9 cellular contexts compared by ENCODE assay signal in genomic region chr9:79256691-79257213, GRCh38.
DNase-seq lines count a peak whose midpoint lies in the region; ATAC-seq, FAIRE-seq and TF ChIP-seq lines count a peak whose summit lies in the region.
"Had no signal": no experiment of that assay in that cellular context is flagged by ENCODE, and none has a peak within 500 bp of the region (broad histone marks: within the 10 kb centered on the region; RNA-seq: fewer than 3 reads in every experiment).

No MANE protein-coding gene starts in this region.

- H2BK120ac ChIP-seq in IMR-90 (ENCODE audit: low read depth, low read length): no peak overlapping the region

- no peak overlapping the region for H4K8ac ChIP-seq in IMR-90 (ENCODE audit: low read depth in 2 of 2, low read length in 2 of 2)

- no peak overlapping the region for H3K4me3 Mint-ChIP-seq in immature natural killer cell

- H2BK20ac ChIP-seq in IMR-90 (ENCODE audit: low read depth, low read length): no peak overlapping the region

- H3K9me3 ChIP-seq in IMR-90 (ENCODE audit: control insufficient read depth, insufficient read depth, low read length): no peaks in the 10 kb centered on the region
- H3K9me3 ChIP-seq in thyroid gland: no peaks in the 10 kb centered on the region
- H3K9me3 ChIP-seq in HepG2 (ENCODE audit: low read length): no peaks in the 10 kb centered on the region

- TF ChIP-seq POLR2A in IMR-90 (IDR thresholded peaks at IDR 0.05; ENCODE audit: low read depth, low read length): no peak
- TF ChIP-seq POLR2A in thyroid gland (IDR thresholded peaks at IDR 0.05): no peak
- no peak for TF ChIP-seq POLR2A in HepG2 (IDR thresholded peaks at IDR 0.05; ENCODE audit: insufficient read depth in 1 of 2, low read depth in 2 of 2, low read length in 2 of 2)

- H2AK5ac ChIP-seq in IMR-90 (ENCODE audit: low read depth, low read length): no peak overlapping the region

- H4K5ac ChIP-seq in IMR-90 (ENCODE audit: low read depth, low read length): no peak overlapping the region

- H3K27ac Mint-ChIP-seq in immature natural killer cell: no peak overlapping the region

- no peak for TF ChIP-seq CTCF in IMR-90 (conservative IDR thresholded peaks at IDR 0.05; ENCODE audit: low read depth, low read length)
- no peak for TF ChIP-seq CTCF in thyroid gland (IDR thresholded peaks at IDR 0.05)
- TF ChIP-seq CTCF in HepG2 (CRISPR knock-in tag; IDR thresholded peaks at IDR 0.05): no peak

- H2BK5ac ChIP-seq in IMR-90 (ENCODE audit: low read depth, low read length, poor library complexity, severe bottlenecking): no peak overlapping the region

- no peaks in the 10 kb centered on the region for H3K79me2 ChIP-seq in HepG2 (ENCODE audit: insufficient read depth, low read length)

- H2AFZ ChIP-seq in IMR-90 (replicated peaks; ENCODE audit: low read length, poor library complexity): peak overlapping the region; percentile 52
- no peak overlapping the region for H2AFZ ChIP-seq in HepG2 (ENCODE audit: low read length)

- peaks cover 0 to 6% (median 1%) of the 10 kb centered on the region in 6 donors for H3K9me3 Mint-ChIP-seq in immature natural killer cell

- BruUV-seq in IMR-90 (replicated peaks; lab: Mats Ljungman, UMichigan) (no TSS peak), HepG2 (replicated peaks; lab: Mats Ljungman, UMichigan) (no TSS peak)

- TF ChIP-seq EP300 in HepG2 (IDR thresholded peaks at IDR 0.05; ENCODE audit: low read depth in 2 of 2, low read length in 2 of 2): no peak
- no peak for TF ChIP-seq EP300 in HepG2 (CRISPR knock-in tag; IDR thresholded peaks at IDR 0.05; ENCODE audit: borderline replicate concordance)

- H3K4me3 ChIP-seq in IMR-90 (ENCODE audit: insufficient read depth, low read depth, low read length): no peak overlapping the region
- H3K4me3 ChIP-seq in thyroid gland (replicated peaks in 1 of 3): peak overlapping the region in 1 of 3 donors; percentile 2
- no peak overlapping the region for H3K4me3 ChIP-seq in HepG2 (replicated peaks in 1 of 3; ENCODE audit: insufficient read depth in 1 of 3, low read depth in 2 of 3, low read length in 3 of 3)

- no peak for TF ChIP-seq RAD21 in IMR-90 (IDR thresholded peaks at IDR 0.05; ENCODE audit: low read length)
- TF ChIP-seq RAD21 in HepG2 (CRISPR knock-in tag; IDR thresholded peaks at IDR 0.05): no peak

- no peaks in the 10 kb centered on the region for H3K36me3 Mint-ChIP-seq in immature natural killer cell

- in situ Hi-C loops in IMR-90 (cut with MboI; ENCODE audit: low sequenced_read_pairs) (no loop called here), HepG2 (cut with HindIII; ENCODE audit: extremely low pct_ligation_motif_present, low pct_unique_long_range_greater_than_20kb) (no loop called here)

- no peak overlapping the region for H4K91ac ChIP-seq in IMR-90 (ENCODE audit: insufficient read depth, low read depth, low read length)

- dilution Hi-C loops in IMR-90 (cut with HindIII; ENCODE audit: low sequenced_read_pairs, unreplicated experiment): no loop called here

- H2AK9ac ChIP-seq in IMR-90 (replicated peaks; ENCODE audit: low read depth, low read length, poor library complexity): no peak overlapping the region

- 12% methylated on average over 3 of the region's 15 CpGs; no CpG with 5 or more reads in 1 of the 2 experiments for WGBS in IMR-90 (ENCODE audit: extremely low coverage in 2 of 2, insufficient read length in 1 of 2), 2 experiments
- 24 to 25% methylated on average over 15 of the region's 15 CpGs for WGBS in thyroid gland, 2 donors
- WGBS in HepG2 (ENCODE audit: low lambda C conversion rate): 47% methylated on average over 15 of the region's 15 CpGs

- no peaks in the 10 kb centered on the region for H4K20me1 ChIP-seq in IMR-90 (ENCODE audit: insufficient read depth, low read length)
- H4K20me1 ChIP-seq in HepG2 (ENCODE audit: insufficient read depth, low read length): no peaks in the 10 kb centered on the region

- POLR2A ChIA-PET in IMR-90 (lab: Charles Lee; ENCODE audit: unreplicated experiment): no interaction called here
- POLR2A ChIA-PET in HepG2 (lab: Yijun Ruan, JAX): no interaction called here

- CTCF ChIA-PET in IMR-90 (lab: Yijun Ruan, JAX) (interaction anchor here (0.6 kb wide), 1 partner anchor 9 kb away, joined by 3 read pairs; no protein-coding TSS in a partner anchor), HepG2 (lab: Yijun Ruan, JAX; ENCODE audit: low intra/inter-chr PET ratio, low total read pairs) (no interaction called here)

- peak; percentile 43 for DNase-seq in IMR-90
- DNase-seq in NOMO-1 treated with DMSO at 0.1 percent for 48 hours (lab: John Stamatoyannopoulos, UW; ENCODE audit: unreplicated experiment): peak; percentile 34
- peak; percentile 56 for DNase-seq in iris pigment epithelial cell (ENCODE audit: low read depth)
- peak; percentile 7 to 26 for DNase-seq in thyroid gland
- no peak for DNase-seq in HepG2 (ENCODE audit: low spot score)
- DNase-seq in immature natural killer cell: no peak
- DNase-seq: MM.1S had no signal

- ATAC-seq in IMR-90 (ENCODE audit: low read depth) (no peak; the same call in 1 of the 2 replicates), HepG2 (no peak), GM18519 (IDR thresholded peaks at IDR 0.05; ENCODE audit: low FRiP score, unreplicated experiment) (no peak)

- H2BK15ac ChIP-seq in IMR-90 (ENCODE audit: low read depth, low read length): no peak overlapping the region

- no peak overlapping the region for H3K23ac ChIP-seq in IMR-90 (ENCODE audit: low read depth, low read length)

- no peaks in the 10 kb centered on the region for H3K79me1 ChIP-seq in IMR-90 (ENCODE audit: low read depth in 1 of 2, low read length in 2 of 2)

- H3K9ac ChIP-seq in IMR-90 (ENCODE audit: low read depth, low read length) (no peak overlapping the region), HepG2 (ENCODE audit: insufficient read depth, low read depth, low read length) (no peak overlapping the region)

- peaks cover 2 to 7% (median 5%) of the 10 kb centered on the region in 3 donors for H3K27me3 Mint-ChIP-seq in immature natural killer cell (ENCODE audit: low read depth in 3 of 3)

- H3K4me1 Mint-ChIP-seq in immature natural killer cell: no peaks in the 10 kb centered on the region

- no peak overlapping the region for H3K14ac ChIP-seq in IMR-90 (replicated peaks; ENCODE audit: low read depth, low read length)

- H3K27ac ChIP-seq in IMR-90 (ENCODE audit: insufficient read depth, low read length) (no peak overlapping the region), thyroid gland (no peak overlapping the region), HepG2 (ENCODE audit: extremely low read length, insufficient read depth, low read length) (no peak overlapping the region)

- no peak overlapping the region for H3K18ac ChIP-seq in IMR-90 (ENCODE audit: low read depth, low read length)

- no peak for FAIRE-seq in HepG2 (lab: Jason Lieb, UNC)
- FAIRE-seq: GM19239 had no signal

- H3K56ac ChIP-seq in IMR-90 (ENCODE audit: extremely low read depth, insufficient read depth, low read length): no peak overlapping the region

- H3K4me2 ChIP-seq in IMR-90 (ENCODE audit: low read depth, low read length) (peak overlapping the region; percentile 12; the same call in 1 of the 2 replicates), HepG2 (ENCODE audit: low read depth, low read length) (no peak overlapping the region)

- H3K9me1 ChIP-seq in IMR-90 (ENCODE audit: insufficient read depth, low read length): no peaks in the 10 kb centered on the region

- no peak overlapping the region for H3K4ac ChIP-seq in IMR-90 (ENCODE audit: low read depth, low read length)

- H3K4me1 ChIP-seq in IMR-90 (ENCODE audit: control insufficient read depth, insufficient read depth, low read length) (no peaks in the 10 kb centered on the region), thyroid gland (peaks cover 0 to 14% of the 10 kb centered on the region in 2 donors), HepG2 (ENCODE audit: insufficient read depth, low read length) (no peaks in the 10 kb centered on the region)

- H3K36me3 ChIP-seq in IMR-90 (ENCODE audit: control insufficient read depth, insufficient read depth, low read length) (no peaks in the 10 kb centered on the region), thyroid gland (no peaks in the 10 kb centered on the region), HepG2 (replicated peaks in 1 of 2; ENCODE audit: control insufficient read depth in 1 of 2, insufficient read depth in 2 of 2, low read length in 2 of 2) (no peaks in the 10 kb centered on the region)

- intact Hi-C loops in IMR-90 (cut with micrococcal nuclease): no loop called here
- intact Hi-C loops in thyroid gland (cut with DNase I): no loop called here
- intact Hi-C loops in HepG2 (cut with micrococcal nuclease; ENCODE audit: unreplicated experiment): no loop called here

- H3K27me3 ChIP-seq in IMR-90 (ENCODE audit: control insufficient read depth, insufficient read depth, low read length): peaks cover 6% of the 10 kb centered on the region; the same call in 1 of the 2 replicates
- H3K27me3 ChIP-seq in thyroid gland: no peaks in the 10 kb centered on the region
- H3K27me3 ChIP-seq in HepG2 (ENCODE audit: control insufficient read depth in 1 of 2, insufficient read depth in 2 of 2, low read length in 2 of 2): peaks cover 2 to 6% of the 10 kb centered on the region in 2 experiments; a peak in 2 of 5 replicates

TF ChIP-seq in IMR-90, 13 proteins besides CTCF, POLR2A, EP300 and RAD21:
- TF ChIP-seq MAZ (IDR thresholded peaks at IDR 0.05; ENCODE audit: borderline replicate concordance, low read depth, low read length) (no peak), NFE2L2 (IDR thresholded peaks at IDR 0.05; ENCODE audit: low read depth, low read length) (no peak)

TF ChIP-seq in HepG2, 621 proteins besides CTCF, POLR2A, EP300 and RAD21 (continues in another document):
- TF ChIP-seq THAP11 (CRISPR knock-in tag; IDR thresholded peaks at IDR 0.05) (no peak), GTF2F1 (IDR thresholded peaks at IDR 0.05; ENCODE audit: low read length) (no peak), ZFP82 (CRISPR knock-in tag; IDR thresholded peaks at IDR 0.05; ENCODE audit: borderline replicate concordance) (no peak), KDM3A (CRISPR knock-in tag; IDR thresholded peaks at IDR 0.05; ENCODE audit: low read depth) (no peak)

Comparison
In these comparisons a context has a peak if more than half of its experiments do, and no peak if none do; other contexts are left out.
1. DNase-seq: peak in IMR-90 (single experiment), NOMO-1 treated with DMSO at 0.1 percent for 48 hours (single experiment), iris pigment epithelial cell (single experiment) and thyroid gland (2 of 2); none in HepG2 (single experiment) and immature natural killer cell (0 of 3).